ENCODE assay signal across 17 cellular contexts in genomic region chr20:51042657-51043247, GRCh38. TPM values are rescaled to one million over a fixed set of nuclear protein-coding genes. Genes with fewer than 3 reads are reported as not detected.
DNase-seq lines count a peak whose midpoint lies in the region; ATAC-seq and TF ChIP-seq lines count a peak whose summit lies in the region.
"Had no signal": no experiment of that assay in that cellular context is flagged by ENCODE, and none has a peak within 500 bp of the region (broad histone marks: within the 10 kb centered on the region; RNA-seq: fewer than 3 reads in every experiment).

No MANE protein-coding gene starts in this region.

- H2AFZ ChIP-seq in HCT116 (ENCODE audit: low read depth, low read length, poor library complexity, severe bottlenecking) = no peak overlapping the region

- in situ Hi-C loops in astrocyte of the spinal cord (cut with HindIII; ENCODE audit: low sequenced_read_pairs) = no loop called here

- TF ChIP-seq RAD21 in HCT116 (IDR thresholded peaks at IDR 0.05; ENCODE audit: low read depth) = no peak

- CTCF ChIA-PET in HCT116 (lab: Charles Lee) = interaction anchor here (0.6 to 1.5 kb wide), 5 partner anchors 9 to 220 kb away, joined by 3 to 5 read pairs (median 5); no protein-coding TSS in a partner anchor

- H3K36me3 ChIP-seq in BE2C (no peaks in the 10 kb centered on the region), HCT116 (ENCODE audit: control insufficient read depth in 1 of 2, insufficient read depth in 2 of 2, low read length in 2 of 2) (no peaks in the 10 kb centered on the region), kidney epithelial cell (ENCODE audit: control insufficient read depth, insufficient read depth, low read length) (no peaks in the 10 kb centered on the region)
- H3K36me3 ChIP-seq: right atrium auricular region had no signal

- H3K27me3 ChIP-seq in BE2C = no peaks in the 10 kb centered on the region
- 0 out of 2 replicates have a peak, but pooled peaks cover 5% of the 10 kb centered on the region for H3K27me3 ChIP-seq in HCT116 (ENCODE audit: insufficient read depth, low read length)
- peaks cover 4% of the 10 kb centered on the region for H3K27me3 ChIP-seq in kidney epithelial cell (ENCODE audit: control insufficient read depth, insufficient read depth, low read length)
- H3K27me3 ChIP-seq: right atrium auricular region had no signal

- H3K4me1 ChIP-seq in BE2C (no peaks in the 10 kb centered on the region), HCT116 (ENCODE audit: control insufficient read depth in 1 of 2, insufficient read depth in 2 of 2, low read length in 2 of 2) (no peaks in the 10 kb centered on the region)
- H3K4me1 ChIP-seq: right atrium auricular region had no signal

- ATAC-seq in HCT116 (peak; percentile 79), GM18520 (IDR thresholded peaks at IDR 0.05; ENCODE audit: unreplicated experiment) (no peak)
- ATAC-seq: effector memory CD8-positive, alpha-beta T cell; left cardiac atrium; stimulated activated naive B cell treated with anti-CD40 and anti-IgM and Interleukin-4, amounts not matched to agents 10 μg/mL and 1 μg/mL and 100 μg/mL, for 72 hours had no signal

- H3K79me2 ChIP-seq in HCT116 (ENCODE audit: insufficient read depth, low read length) = no peaks in the 10 kb centered on the region

- H3K9me3 ChIP-seq in BE2C = no peaks in the 10 kb centered on the region
- H3K9me3 ChIP-seq in HCT116 (ENCODE audit: control insufficient read depth in 1 of 2, insufficient read depth in 1 of 2, low read depth in 1 of 2, low read length in 2 of 2) = no peaks in the 10 kb centered on the region

- no peaks in the 10 kb centered on the region for H3K9me2 ChIP-seq in HCT116 (ENCODE audit: insufficient read depth)

- no peaks in the 10 kb centered on the region for H4K20me1 ChIP-seq in HCT116 (ENCODE audit: insufficient read depth)

- H3K4me3 ChIP-seq in BE2C (ENCODE audit: low read depth, low read length) = no peak overlapping the region
- no peak overlapping the region for H3K4me3 ChIP-seq in HCT116 (replicated peaks in 1 of 2; ENCODE audit: low read depth in 1 of 2, low read length in 2 of 2)
- H3K4me3 ChIP-seq in astrocyte of the spinal cord (ENCODE audit: low read depth, low read length) = no peak overlapping the region
- no peak overlapping the region for H3K4me3 ChIP-seq in kidney epithelial cell (ENCODE audit: low read depth, low read length)
- H3K4me3 ChIP-seq: right atrium auricular region had no signal

- no peak for DNase-seq in BE2C
- DNase-seq in HCT116 (ENCODE audit: low read depth, low spot score) = peak; percentile 22
- no peak for DNase-seq in astrocyte of the spinal cord (ENCODE audit: low read depth, low spot score)
- no peak for DNase-seq in kidney epithelial cell (ENCODE audit: low read depth)
- DNase-seq in NCI-H2196 (lab: John Stamatoyannopoulos, UW; ENCODE audit: unreplicated experiment) = no peak
- no peak for DNase-seq in NCI-H748 treated with DMSO at 0.1 percent for 48 hours (lab: John Stamatoyannopoulos, UW)
- DNase-seq in NOMO-1 treated with dmso at 0.1 percent for 144 hours (lab: John Stamatoyannopoulos, UW; ENCODE audit: unreplicated experiment) = no peak
- DNase-seq: activated CD4-positive, alpha-beta T cell treated with anti-CD3 and anti-CD28 coated beads, Interleukin-2, amount 50 U/mL, for 1 hour; aorta; C1 segment of cervical spinal cord; effector memory CD8-positive, alpha-beta T cell; left cardiac atrium; MM.1S; stimulated activated CD4-positive, alpha-beta T cell treated with anti-CD3 and anti-CD28 coated beads, Interleukin-4, amount 100 ng/mL, for 4 hours; stimulated activated naive B cell treated with anti-CD40 and anti-IgM and Interleukin-4, amounts not matched to agents 10 μg/mL and 1 μg/mL and 100 μg/mL, for 72 hours had no signal

- POLR2A ChIA-PET in HCT116 (lab: Charles Lee) = interaction anchor here (0.7 to 0.8 kb wide), 3 partner anchors 21 to 348 kb away, joined by 3 to 4 read pairs (median 3); no protein-coding TSS in a partner anchor

- H3K9ac ChIP-seq in HCT116 (ENCODE audit: low read length) = no peak overlapping the region

- RAD21 ChIA-PET in HCT116 (lab: Charles Lee; ENCODE audit: low non-redundant PET in 1 of 2, low total read pairs in 2 of 2, uncharacterized antibody in 2 of 2, unreplicated experiment in 2 of 2) = interaction anchor here in 1 of 2 experiments (0.7 kb wide), 1 partner anchor 80 kb away, joined by 3 read pairs; no protein-coding TSS in a partner anchor

- H3K27ac ChIP-seq in HCT116 (ENCODE audit: low read depth, low read length) = no peak overlapping the region
- H3K27ac ChIP-seq: right atrium auricular region had no signal

- intact Hi-C loops in HCT116 (cut with micrococcal nuclease) = no loop called here

- TF ChIP-seq CTCF in BE2C (IDR thresholded peaks at IDR 0.05; ENCODE audit: low read depth, low read length) (peak; percentile 39), HCT116 (IDR thresholded peaks at IDR 0.05 in 2 of 3, conservative IDR thresholded peaks at IDR 0.05 in 1 of 3; ENCODE audit: borderline replicate concordance in 1 of 3, insufficient read depth in 1 of 3, low read depth in 2 of 3, low read length in 2 of 3) (peak in 2 of 3 experiments; percentile 37 to 55; a peak in 4 of 6 replicates), astrocyte of the spinal cord (IDR thresholded peaks at IDR 0.05; ENCODE audit: low read depth, low read length) (peak; percentile 26), kidney epithelial cell (IDR thresholded peaks at IDR 0.05; ENCODE audit: insufficient read depth, low read length, poor library complexity, severe bottlenecking) (peak; percentile 21)

- BruUV-seq in HCT116 (replicated peaks; lab: Mats Ljungman, UMichigan) = no TSS peak

- H3K4me2 ChIP-seq in HCT116 (ENCODE audit: low read length) = no peak overlapping the region

- no peak for TF ChIP-seq POLR2A in HCT116 (IDR thresholded peaks at IDR 0.05; ENCODE audit: borderline replicate concordance, extremely low read depth, insufficient read depth, insufficient read length)

TF ChIP-seq in HCT116, 20 proteins besides CTCF, POLR2A, EP300 and RAD21:
- TF ChIP-seq ZNF274 (IDR thresholded peaks at IDR 0.05; ENCODE audit: low read depth, low read length) = no peak
- no peak for TF ChIP-seq JUND (IDR thresholded peaks at IDR 0.05)
- no peak for TF ChIP-seq EGR1 (IDR thresholded peaks at IDR 0.05; ENCODE audit: low read depth)
- TF ChIP-seq ZFX (IDR thresholded peaks at IDR 0.05) = no peak
- no peak for TF ChIP-seq SIN3A (IDR thresholded peaks at IDR 0.05; ENCODE audit: low read depth)
- TF ChIP-seq SP1 (IDR thresholded peaks at IDR 0.05; ENCODE audit: low read depth) = no peak
- TF ChIP-seq ATF3 (IDR thresholded peaks at IDR 0.05) = no peak
- TF ChIP-seq FOSL1 (IDR thresholded peaks at IDR 0.05; ENCODE audit: low read depth) = no peak
- no peak for TF ChIP-seq EZH2phosphoT487 (IDR thresholded peaks at IDR 0.05; ENCODE audit: borderline replicate concordance)

RNA-seq across cellular contexts. Expression of gene KCNG1, which starts 19.8 kb away (rescaled TPM):
- polyA plus RNA-seq in BE2C (2012; ENCODE audit: insufficient read depth, insufficient read length, low read depth) = 89.3 TPM
- total RNA-seq in HCT116 (2021; ENCODE audit: unreplicated experiment) (54.6 TPM), kidney epithelial cell (50.8 and 59.9 TPM in 2 replicates)
- polyA plus RNA-seq in HCT116 (2012) = 80.8 and 83.2 TPM in 2 replicates
